Comparison of ENCODE assay signal across 25 cellular contexts in the genomic region with DNA sequence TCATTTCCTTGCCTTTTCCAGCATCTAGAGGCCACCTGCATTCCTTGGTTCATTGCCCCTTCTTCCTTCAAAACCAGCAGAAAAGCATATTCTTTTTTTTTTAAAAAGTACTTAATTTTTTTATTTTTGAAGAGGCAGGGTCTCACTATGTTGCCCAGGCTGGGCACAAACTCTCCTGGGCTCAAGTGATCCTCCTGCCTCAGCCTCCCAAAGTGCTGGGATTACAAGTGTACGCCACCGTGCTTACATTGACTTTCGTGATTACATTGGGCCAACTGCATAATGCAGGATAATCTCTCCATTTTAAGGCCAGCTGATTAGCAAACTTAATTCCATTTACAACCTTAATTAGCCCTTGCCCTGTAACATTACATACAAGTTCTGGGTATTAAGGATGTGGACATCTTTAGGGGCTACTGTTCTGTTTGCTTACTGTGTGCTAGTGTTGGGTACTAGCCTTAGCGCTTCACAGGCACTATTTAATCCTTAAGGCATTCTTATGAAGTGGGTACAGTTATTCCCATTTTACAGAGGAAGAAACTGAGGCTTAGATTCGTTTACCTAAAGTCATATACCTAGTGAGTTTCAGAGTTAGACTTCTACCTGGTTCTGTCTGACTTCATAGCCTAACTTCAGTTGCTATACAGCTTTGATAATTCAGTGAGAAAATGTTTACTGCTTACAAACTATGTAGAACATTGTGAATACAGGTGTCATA. TPM values are rescaled to one million over a fixed set of nuclear protein-coding genes. Genes with fewer than 3 reads are reported as not detected.
DNase-seq lines count a peak whose midpoint lies in the region; ATAC-seq, FAIRE-seq and TF ChIP-seq lines count a peak whose summit lies in the region.
"Had no signal": no experiment of that assay in that cellular context is flagged by ENCODE, and none has a peak within 500 bp of the region (broad histone marks: within the 10 kb centered on the region; RNA-seq: fewer than 3 reads in every experiment).

No MANE protein-coding gene starts in this region.

- no peak overlapping the region for H3K27ac ChIP-seq in A549
- no peak overlapping the region for H3K27ac ChIP-seq in K562 (ENCODE audit: extremely low read depth, low read depth, low read length)
- H3K27ac ChIP-seq: BLaER1 had no signal

- TF ChIP-seq EP300 in A549 (IDR thresholded peaks at IDR 0.05) (no peak), K562 (IDR thresholded peaks at IDR 0.05; ENCODE audit: low read length) (no peak)

- POLR2A ChIA-PET in A549 (lab: Yijun Ruan, JAX), result no interaction called here
- POLR2A ChIA-PET in K562 (lab: Yijun Ruan, JAX), result interaction anchor here (1.6 to 2.4 kb wide), 2 partner anchors 12 to 15 kb away, joined by 6 to 10 read pairs; no protein-coding TSS in a partner anchor

- H3K4me1 Mint-ChIP-seq in stimulated activated naive B cell treated with anti-CD40 and anti-IgM and Interleukin-4, amounts not matched to agents 10 μg/mL and 1 μg/mL and 100 μg/mL, for 72 hours, result no peaks in the 10 kb centered on the region
- H3K4me1 Mint-ChIP-seq: CD14-positive monocyte; CD4-positive, alpha-beta memory T cell; CD8-positive, alpha-beta memory T cell had no signal

- H3K27ac Mint-ChIP-seq in stimulated activated naive B cell treated with anti-CD40 and anti-IgM and Interleukin-4, amounts not matched to agents 10 μg/mL and 1 μg/mL and 100 μg/mL, for 72 hours, result no peak overlapping the region
- H3K27ac Mint-ChIP-seq: CD14-positive monocyte; CD4-positive, CD25-positive, alpha-beta regulatory T cell; CD8-positive, alpha-beta memory T cell had no signal

- no peak overlapping the region for H3K4me3 ChIP-seq in A549
- H3K4me3 ChIP-seq in K562, result no peak overlapping the region
- H3K4me3 ChIP-seq: BLaER1, GM12878 had no signal

- no peak overlapping the region for H3K4me3 Mint-ChIP-seq in stimulated activated naive B cell treated with anti-CD40 and anti-IgM and Interleukin-4, amounts not matched to agents 10 μg/mL and 1 μg/mL and 100 μg/mL, for 72 hours
- H3K4me3 Mint-ChIP-seq: CD14-positive monocyte; CD4-positive, alpha-beta memory T cell; CD4-positive, CD25-positive, alpha-beta regulatory T cell; CD8-positive, alpha-beta memory T cell had no signal

- in situ Hi-C loops in K562 (cut with MboI), result no loop called here
- in situ Hi-C loops in ACHN (cut with HindIII; ENCODE audit: low pct_ligation_motif_present, low pct_unique_long_range_greater_than_20kb, low sequenced_read_pairs), result no loop called here

- 88% methylated on average over 5 of the region's 5 CpGs for WGBS in A549 (ENCODE audit: missing lambda C conversion rate)
- 80% methylated on average over 5 of the region's 5 CpGs for WGBS in K562 (ENCODE audit: insufficient coverage, low coverage, missing lambda C conversion rate)

- no peak for DNase-seq in A549 (ENCODE audit: low read depth in 1 of 2, low spot score in 1 of 2)
- peak; percentile 68 for DNase-seq in NCI-H82 (lab: John Stamatoyannopoulos, UW)
- no peak for DNase-seq in K562 (ENCODE audit: extremely low read depth in 1 of 4, low spot score in 3 of 4)
- no peak for DNase-seq in ACHN
- no peak for DNase-seq in stimulated activated naive B cell treated with anti-CD40 and anti-IgM and Interleukin-4, amounts not matched to agents 10 μg/mL and 1 μg/mL and 100 μg/mL, for 72 hours
- DNase-seq in NAMALWA (ENCODE audit: low spot score), result no peak
- DNase-seq: 8988T; BE2C; C1 segment of cervical spinal cord; CD4-positive, alpha-beta memory T cell; CD4-positive, CD25-positive, alpha-beta regulatory T cell; CD8-positive, alpha-beta memory T cell; COR-L47; DMS 273 treated with DMSO at 0.1 percent for 48 hours; DMS153; DMS53; DMS79; DND-41; EL; GDM1 had no signal

- ATAC-seq in A549, result no peak
- no peak for ATAC-seq in K562
- ATAC-seq in stimulated activated naive B cell treated with anti-CD40 and anti-IgM and Interleukin-4, amounts not matched to agents 10 μg/mL and 1 μg/mL and 100 μg/mL, for 72 hours (replicated peaks), result no peak
- ATAC-seq: GM12878 had no signal

- H3K9me1 ChIP-seq in K562 (ENCODE audit: control insufficient read depth, insufficient read depth, low read length), result no peaks in the 10 kb centered on the region

- no peak overlapping the region for H3K4me2 ChIP-seq in A549
- no peak overlapping the region for H3K4me2 ChIP-seq in K562 (ENCODE audit: insufficient read depth, low read length)
- H3K4me2 ChIP-seq: BLaER1 had no signal

- TF ChIP-seq CTCF in A549 (IDR thresholded peaks at IDR 0.05), result no peak
- TF ChIP-seq CTCF in K562 (IDR thresholded peaks at IDR 0.05 in 2 of 3, conservative IDR thresholded peaks at IDR 0.05 in 1 of 3; ENCODE audit: insufficient read depth in 2 of 3, low read depth in 1 of 3, low read length in 3 of 3), result no peak

- no peaks in the 10 kb centered on the region for H3K79me2 ChIP-seq in K562 (ENCODE audit: control insufficient read depth, insufficient read depth, low read length)

- H3K9me3 Mint-ChIP-seq in stimulated activated naive B cell treated with anti-CD40 and anti-IgM and Interleukin-4, amounts not matched to agents 10 μg/mL and 1 μg/mL and 100 μg/mL, for 72 hours, result no peaks in the 10 kb centered on the region
- H3K9me3 Mint-ChIP-seq: CD14-positive monocyte; CD4-positive, alpha-beta memory T cell; CD4-positive, CD25-positive, alpha-beta regulatory T cell; CD8-positive, alpha-beta memory T cell had no signal

- CTCF ChIA-PET in A549 (lab: Yijun Ruan, JAX) (interaction anchor here (0.7 to 1.3 kb wide), 2 partner anchors 11 kb away, joined by 3 read pairs; no protein-coding TSS in a partner anchor), K562 (lab: Yijun Ruan, JAX; ENCODE audit: low intra/inter-chr PET ratio) (no interaction called here)

- no peak for TF ChIP-seq RAD21 in A549 (conservative IDR thresholded peaks at IDR 0.05 in 1 of 2, IDR thresholded peaks at IDR 0.05 in 1 of 2)
- no peak for TF ChIP-seq RAD21 in K562 (CRISPR knock-in tag; conservative IDR thresholded peaks at IDR 0.05 in 1 of 2, IDR thresholded peaks at IDR 0.05 in 1 of 2)

- no TSS peak for BruUV-seq in K562 (replicated peaks; lab: Mats Ljungman, UMichigan)

- no peak overlapping the region for H2AFZ ChIP-seq in K562 (ENCODE audit: low read depth, low read length)

- H3K4me1 ChIP-seq in A549 (no peaks in the 10 kb centered on the region), K562 (replicated peaks in 1 of 2; ENCODE audit: control insufficient read depth in 2 of 2, insufficient read depth in 2 of 2, low read length in 2 of 2) (peaks cover 0 to 7% of the 10 kb centered on the region in 2 experiments; a peak in 3 of 5 replicates)
- H3K4me1 ChIP-seq: BE2C had no signal

- peaks cover 0 to 4% of the 10 kb centered on the region in 2 donors for H3K36me3 Mint-ChIP-seq in stimulated activated naive B cell treated with anti-CD40 and anti-IgM and Interleukin-4, amounts not matched to agents 10 μg/mL and 1 μg/mL and 100 μg/mL, for 72 hours

- no peaks in the 10 kb centered on the region for H3K9me3 ChIP-seq in A549
- no peaks in the 10 kb centered on the region for H3K9me3 ChIP-seq in K562 (replicated peaks; ENCODE audit: control insufficient read depth, insufficient read depth, low read depth, low read length)
- H3K9me3 ChIP-seq: BE2C, BLaER1 had no signal

- H4K20me1 ChIP-seq in K562 (replicated peaks; ENCODE audit: control insufficient read depth, insufficient read depth, low read length), result no peaks in the 10 kb centered on the region
- H4K20me1 ChIP-seq: BLaER1 had no signal

- H3K9ac ChIP-seq in K562 (ENCODE audit: insufficient read depth in 1 of 2, low read depth in 2 of 2, low read length in 2 of 2), result no peak overlapping the region
- H3K9ac ChIP-seq: BLaER1 had no signal

- TF ChIP-seq POLR2A in A549 (IDR thresholded peaks at IDR 0.05; ENCODE audit: low read length), result no peak
- no peak for TF ChIP-seq POLR2A in K562 (conservative IDR thresholded peaks at IDR 0.05)

- peaks cover 10% of the 10 kb centered on the region; the same call in 1 of the 3 replicates for H3K36me3 ChIP-seq in K562 (ENCODE audit: control insufficient read depth, insufficient read depth, low read length)
- H3K36me3 ChIP-seq: BE2C had no signal

- no peaks in the 10 kb centered on the region for H3K27me3 Mint-ChIP-seq in stimulated activated naive B cell treated with anti-CD40 and anti-IgM and Interleukin-4, amounts not matched to agents 10 μg/mL and 1 μg/mL and 100 μg/mL, for 72 hours
- H3K27me3 Mint-ChIP-seq: CD4-positive, alpha-beta memory T cell; CD4-positive, CD25-positive, alpha-beta regulatory T cell; CD8-positive, alpha-beta memory T cell had no signal

- no peaks in the 10 kb centered on the region for H3K27me3 ChIP-seq in K562 (ENCODE audit: control insufficient read depth in 2 of 2, insufficient read depth in 2 of 2, low read length in 2 of 2)
- H3K27me3 ChIP-seq: BE2C, BLaER1 had no signal

- intact Hi-C loops in K562 (cut with micrococcal nuclease), result no loop called here

- FAIRE-seq in A549 (lab: Jason Lieb, UNC), result peak; percentile 82
- FAIRE-seq in K562 (lab: Jason Lieb, UNC), result no peak
- FAIRE-seq: GM12892, GM18507 had no signal

TF ChIP-seq in A549, 52 proteins besides CTCF, POLR2A, EP300 and RAD21 (continues in another document):
- no peak for TF ChIP-seq BHLHE40 (IDR thresholded peaks at IDR 0.05; ENCODE audit: low read depth, low read length)

RNA-seq across cellular contexts. Expression of gene SLC25A51, which starts 33.7 kb away (rescaled TPM):
- polyA plus RNA-seq in A549 (2011; rRNA removed), result 24.3 and 29.2 TPM in 2 replicates
- polyA plus RNA-seq in A549 (2012; cell fraction: cytosol; rRNA removed), result 11.8 and 14.5 TPM in 2 replicates
- polyA plus RNA-seq in A549 (2012; cell fraction: nucleus; rRNA removed), result 5.7 and 8.7 TPM in 2 replicates
- polyA plus RNA-seq in A549 (2017; fragmentation: RNase III; extraction: RNeasy Plus Mini Kit Qiagen cat#74134 plus additional on column Dnase treatment), result 16.6 to 18.0 TPM (median 17.2 TPM) in 3 replicates
- polyA minus RNA-seq in A549 (2011; rRNA and poly(A)+ RNA removed), result 62.7 and 65.7 TPM in 2 replicates
- 40.8 and 61.0 TPM in 2 replicates for total RNA-seq in K562 (2011; cell fraction: chromatin; rRNA removed; ENCODE audit: low replicate concordance)
- 32.4 and 33.6 TPM in 2 replicates for total RNA-seq in K562 (2011; cell fraction: nucleolus; rRNA removed)
- total RNA-seq in K562 (2011; cell fraction: nucleoplasm; rRNA removed), result 35.0 and 43.8 TPM in 2 replicates
- total RNA-seq in K562 (2014; rRNA removed), result 24.5 and 28.0 TPM in 2 replicates
- total RNA-seq in K562 (2014; rRNA removed; fragmentation: Illumina TruSeq; extraction: Trizol), result 40.7 and 44.2 TPM in 2 replicates
- total RNA-seq in K562 (2015; rRNA removed; fragmentation: Illumina TruSeq; extraction: Trizol), result 39.3 and 39.5 TPM in 2 replicates
- total RNA-seq in K562 (2021), result 31.5 and 32.9 TPM in 2 replicates
- 30.6 and 37.0 TPM in 2 replicates for polyA plus RNA-seq in K562 (2011; rRNA removed)
- polyA plus RNA-seq in K562 (2011; cell fraction: cytosol; rRNA removed), result 19.0 and 25.4 TPM in 2 replicates
- 16.1 and 21.9 TPM in 2 replicates for polyA plus RNA-seq in K562 (2011; cell fraction: nucleus; rRNA removed)
- polyA plus RNA-seq in K562 (2012), result 9.9 and 15.1 TPM in 2 replicates
- 23.2 and 23.5 TPM in 2 replicates for polyA plus RNA-seq in K562 (2014; fragmentation: Illumina TruSeq; extraction: Trizol)
- 10 to 100 TPM in 1 of 2 experiments, 1 to 10 TPM in 1; 9.1 to 10.6 TPM for polyA plus RNA-seq in K562 (2014; fragmentation: Nextera tagmentation; extraction: Ambion mirVana)
- 18.7 and 22.3 TPM in 2 replicates for polyA plus RNA-seq in K562 (2014; rRNA removed)
- 78.5 and 79.6 TPM in 2 replicates for polyA minus RNA-seq in K562 (2011; rRNA and poly(A)+ RNA removed)
- polyA minus RNA-seq in K562 (2011; cell fraction: cytosol; rRNA and poly(A)+ RNA removed), result 19.4 and 29.1 TPM in 2 replicates
- 15.5 and 23.4 TPM in 2 replicates for polyA minus RNA-seq in K562 (2011; cell fraction: nucleus; rRNA and poly(A)+ RNA removed)

Comparison
In these comparisons a context has a peak if more than half of its experiments do, and no peak if none do; other contexts are left out.
1. Of the 35 proteins assayed by ChIP-seq in both K562 and A549: peak only in K562: HDAC2 and KDM1A; only in A549: none; in both: none; in neither: 33.